Comparison of ENCODE assay signal across 31 cellular contexts in genomic region chr14:93579178-93579577, GRCh38.
"Had no signal": no experiment of that assay in that cellular context is flagged by ENCODE, and none has a peak within 500 bp of the region (broad histone marks: within the 10 kb centered on the region; RNA-seq: fewer than 3 reads in every experiment).

No MANE protein-coding gene starts in this region.

- H3K4me1 ChIP-seq: neural progenitor cell, parathyroid adenoma, psoas muscle, spleen, suprapubic skin, thyroid gland, tibial nerve, upper lobe of left lung had no signal

- H3K27ac Mint-ChIP-seq: naive thymus-derived CD4-positive, alpha-beta T cell; natural killer cell; nephron; neural progenitor cell; progenitor cell of endocrine pancreas; stimulated activated memory B cell treated with anti-CD40 and anti-IgM and Interleukin-4, amounts not matched to agents 10 μg/mL and 1 μg/mL and 100 μg/mL, for 72 hours; stimulated activated naive CD8-positive, alpha-beta T cell treated with anti-CD3 and anti-CD28 coated beads, Interleukin-15, amount 100 ng/mL, for 72 hours had no signal

- H3K36me3 ChIP-seq: neural progenitor cell, ovary, spleen, suprapubic skin, thoracic aorta, thyroid gland, tibial nerve, upper lobe of left lung had no signal

- H3K9me3 Mint-ChIP-seq: naive thymus-derived CD4-positive, alpha-beta T cell; natural killer cell; nephron; neural progenitor cell; stimulated activated memory B cell treated with anti-CD40 and anti-IgM and Interleukin-4, amounts not matched to agents 10 μg/mL and 1 μg/mL and 100 μg/mL, for 72 hours; stimulated activated naive CD8-positive, alpha-beta T cell treated with anti-CD3 and anti-CD28 coated beads, Interleukin-15, amount 100 ng/mL, for 72 hours had no signal

- DNase-seq: naive thymus-derived CD4-positive, alpha-beta T cell; natural killer cell; occipital lobe; ovary; psoas muscle; right cardiac atrium; spleen; stimulated activated CD4-positive, alpha-beta T cell treated with anti-CD3 and anti-CD28 coated beads, Interleukin-12 subunit alpha, Interleukin-12 subunit beta, amount 100 ng/mL, for 4 hours; stimulated activated CD4-positive, alpha-beta T cell treated with anti-CD3 and anti-CD28 coated beads, Interleukin-1b, Interleukin-23, amount 100 ng/mL, for 48 hours; stimulated activated CD4-positive, alpha-beta T cell treated with anti-CD3 and anti-CD28 coated beads, Interleukin-4, amount 100 ng/mL, for 1 hour; stimulated activated CD4-positive, alpha-beta T cell treated with anti-CD3 and anti-CD28 coated beads, Interleukin-4, amount 100 ng/mL, for 4 hours; stimulated activated CD8-positive, alpha-beta memory T cell treated with anti-CD3 and anti-CD28 coated beads, Interleukin-4, amount 100 ng/mL, for 48 hours; stimulated activated naive CD4-positive, alpha-beta T cell; stimulated activated naive CD8-positive, alpha-beta T cell treated with anti-CD3 and anti-CD28 coated beads, Interleukin-15, amount 100 ng/mL, for 72 hours; stimulated activated naive CD8-positive, alpha-beta T cell treated with anti-CD3 and anti-CD28 coated beads, Interleukin-15, Interleukin-2, amounts not matched to agents 100 U/mL and 50 U/mL, for 24 hours; substantia nigra; thyroid gland; trophoblast cell; upper lobe of left lung had no signal

- ATAC-seq: naive thymus-derived CD4-positive, alpha-beta T cell; natural killer cell; psoas muscle; right cardiac atrium; sciatic nerve; stimulated activated memory B cell treated with anti-CD40 and anti-IgM and Interleukin-4, amounts not matched to agents 10 μg/mL and 1 μg/mL and 100 μg/mL, for 72 hours; stimulated activated naive CD8-positive, alpha-beta T cell treated with anti-CD3 and anti-CD28 coated beads, Interleukin-15, amount 100 ng/mL, for 72 hours; stimulated activated naive CD8-positive, alpha-beta T cell treated with anti-CD3 and anti-CD28 coated beads, Interleukin-15, Interleukin-2, amounts not matched to agents 100 U/mL and 50 U/mL, for 24 hours had no signal

- H2AFZ ChIP-seq: neural progenitor cell, parathyroid adenoma had no signal

- H3K4me2 ChIP-seq: neural progenitor cell, smooth muscle cell had no signal

- H3K36me3 Mint-ChIP-seq: naive thymus-derived CD4-positive, alpha-beta T cell; natural killer cell; neural progenitor cell; stimulated activated memory B cell treated with anti-CD40 and anti-IgM and Interleukin-4, amounts not matched to agents 10 μg/mL and 1 μg/mL and 100 μg/mL, for 72 hours had no signal

- H3K4me3 Mint-ChIP-seq: naive thymus-derived CD4-positive, alpha-beta T cell; natural killer cell; nephron; neural progenitor cell; stimulated activated memory B cell treated with anti-CD40 and anti-IgM and Interleukin-4, amounts not matched to agents 10 μg/mL and 1 μg/mL and 100 μg/mL, for 72 hours; stimulated activated naive CD8-positive, alpha-beta T cell treated with anti-CD3 and anti-CD28 coated beads, Interleukin-15, amount 100 ng/mL, for 72 hours had no signal

- H3K27me3 Mint-ChIP-seq: progenitor cell of endocrine pancreas had no signal

- H3K27me3 ChIP-seq: neural progenitor cell, ovary, suprapubic skin, thyroid gland, tibial nerve, upper lobe of left lung had no signal

- H3K4me3 ChIP-seq: neural progenitor cell, ovary, psoas muscle, skin epidermis, smooth muscle cell, spleen, suprapubic skin, thoracic aorta, thyroid gland, tibial nerve, upper lobe of left lung had no signal

- H3K9me3 ChIP-seq: ovary, psoas muscle, spleen, suprapubic skin, thoracic aorta, thyroid gland, tibial nerve, upper lobe of left lung had no signal

- H3K9ac ChIP-seq: neural progenitor cell, parathyroid adenoma had no signal

- H3K4me1 Mint-ChIP-seq: naive thymus-derived CD4-positive, alpha-beta T cell; natural killer cell; nephron; neural progenitor cell; stimulated activated memory B cell treated with anti-CD40 and anti-IgM and Interleukin-4, amounts not matched to agents 10 μg/mL and 1 μg/mL and 100 μg/mL, for 72 hours; stimulated activated naive CD8-positive, alpha-beta T cell treated with anti-CD3 and anti-CD28 coated beads, Interleukin-15, amount 100 ng/mL, for 72 hours had no signal

- H3K79me2 ChIP-seq: parathyroid adenoma had no signal

- H3K27ac ChIP-seq: neural progenitor cell, ovary, parathyroid adenoma, psoas muscle, skin epidermis, spleen, suprapubic skin, thoracic aorta, thyroid gland, tibial nerve, upper lobe of left lung had no signal

- FAIRE-seq: urothelium cell line had no signal
